ENCODE assay signal across 10 cellular contexts in genomic region chr10:126906704-126907422, GRCh38. TPM values are rescaled to one million over a fixed set of nuclear protein-coding genes. Genes with fewer than 3 reads are reported as not detected.
DNase-seq lines count a peak whose midpoint lies in the region; ATAC-seq and TF ChIP-seq lines count a peak whose summit lies in the region.
"Had no signal": no experiment of that assay in that cellular context is flagged by ENCODE, and none has a peak within 500 bp of the region (broad histone marks: within the 10 kb centered on the region; RNA-seq: fewer than 3 reads in every experiment).

No MANE protein-coding gene starts in this region.

- no peak for TF ChIP-seq CTCF in chondrocyte (IDR thresholded peaks at IDR 0.05)

- H3K9me3 Mint-ChIP-seq in T-helper 2 cell treated with Interferon-gamma antibody and Interleukin-4, amounts not matched to agents 5 μg/mL and 100 μg/mL, for 36 hours: no peaks in the 10 kb centered on the region
- no peaks in the 10 kb centered on the region for H3K9me3 Mint-ChIP-seq in chondrocyte (ENCODE audit: low read depth)

- H3K4me1 Mint-ChIP-seq in T-helper 2 cell treated with Interferon-gamma antibody and Interleukin-4, amounts not matched to agents 5 μg/mL and 100 μg/mL, for 36 hours (ENCODE audit: low read depth): no peaks in the 10 kb centered on the region
- peaks cover 28% of the 10 kb centered on the region for H3K4me1 Mint-ChIP-seq in chondrocyte (ENCODE audit: low read depth)
- H3K4me1 Mint-ChIP-seq: activated CD8-positive, alpha-beta memory T cell treated with anti-CD3 and anti-CD28 coated beads, Interleukin-2, amount 10 ng/mL, durations not matched to agents 7 days and 5 days had no signal

- no peak for DNase-seq in T-helper 2 cell treated with Interferon-gamma antibody and Interleukin-4, amounts not matched to agents 5 μg/mL and 100 μg/mL, for 36 hours (ENCODE audit: low spot score)
- DNase-seq in T-helper 2 cell (no peak), chondrocyte (ENCODE audit: low spot score) (no peak), mesenteric fat pad (ENCODE audit: low spot score) (peak; percentile 59), substantia nigra (lab: John Stamatoyannopoulos, UW) (peak in 3 of 49 donors; percentile 17 to 26 (median 21)), OCI-M2 (lab: John Stamatoyannopoulos, UW; ENCODE audit: unreplicated experiment) (no peak), NCI-H524 treated with DMSO at 0.1 percent for 48 hours (lab: John Stamatoyannopoulos, UW) (no peak)
- DNase-seq: activated CD8-positive, alpha-beta memory T cell treated with anti-CD3 and anti-CD28 coated beads, Interleukin-2, amount 10 ng/mL, durations not matched to agents 7 days and 5 days; stimulated activated CD4-positive, alpha-beta T cell treated with anti-CD3 and anti-CD28 coated beads, Interleukin-4, amount 100 ng/mL, for 1 hour had no signal

- H3K36me3 Mint-ChIP-seq in T-helper 2 cell treated with Interferon-gamma antibody and Interleukin-4, amounts not matched to agents 5 μg/mL and 100 μg/mL, for 36 hours (ENCODE audit: low read depth): no peaks in the 10 kb centered on the region
- no peaks in the 10 kb centered on the region for H3K36me3 Mint-ChIP-seq in chondrocyte (ENCODE audit: low read depth)

- peak overlapping the region; percentile 50 for H3K4me3 Mint-ChIP-seq in T-helper 2 cell treated with Interferon-gamma antibody and Interleukin-4, amounts not matched to agents 5 μg/mL and 100 μg/mL, for 36 hours
- peak overlapping the region; percentile 86 for H3K4me3 Mint-ChIP-seq in chondrocyte (ENCODE audit: unreplicated experiment)
- H3K4me3 Mint-ChIP-seq: activated CD8-positive, alpha-beta memory T cell treated with anti-CD3 and anti-CD28 coated beads, Interleukin-2, amount 10 ng/mL, durations not matched to agents 7 days and 5 days had no signal

- peak overlapping the region; percentile 73 for H3K27ac ChIP-seq in substantia nigra (ENCODE audit: low read depth, low read length, poor library complexity, severe bottlenecking)

- ATAC-seq in HG02840 (IDR thresholded peaks at IDR 0.05; ENCODE audit: low FRiP score, unreplicated experiment): no peak
- ATAC-seq: activated CD8-positive, alpha-beta memory T cell treated with anti-CD3 and anti-CD28 coated beads, Interleukin-2, amount 10 ng/mL, durations not matched to agents 7 days and 5 days had no signal

- H3K27me3 Mint-ChIP-seq in T-helper 2 cell treated with Interferon-gamma antibody and Interleukin-4, amounts not matched to agents 5 μg/mL and 100 μg/mL, for 36 hours (ENCODE audit: low read depth): peaks cover 25% of the 10 kb centered on the region
- H3K27me3 Mint-ChIP-seq in chondrocyte (ENCODE audit: low read depth): no peaks in the 10 kb centered on the region

- no peak overlapping the region for H3K27ac Mint-ChIP-seq in T-helper 2 cell treated with Interferon-gamma antibody and Interleukin-4, amounts not matched to agents 5 μg/mL and 100 μg/mL, for 36 hours
- peak overlapping the region; percentile 69 for H3K27ac Mint-ChIP-seq in chondrocyte (ENCODE audit: unreplicated experiment)
- H3K27ac Mint-ChIP-seq: activated CD8-positive, alpha-beta memory T cell treated with anti-CD3 and anti-CD28 coated beads, Interleukin-2, amount 10 ng/mL, durations not matched to agents 7 days and 5 days had no signal

RNA-seq across cellular contexts. Expression of gene DOCK1, which starts 1.6 kb away (rescaled TPM):
- total RNA-seq in chondrocyte: 53.1 to 57.8 TPM (median 57.1 TPM) in 3 replicates
- total RNA-seq in mesenteric fat pad: 46.0 TPM
